In the genomic region with DNA sequence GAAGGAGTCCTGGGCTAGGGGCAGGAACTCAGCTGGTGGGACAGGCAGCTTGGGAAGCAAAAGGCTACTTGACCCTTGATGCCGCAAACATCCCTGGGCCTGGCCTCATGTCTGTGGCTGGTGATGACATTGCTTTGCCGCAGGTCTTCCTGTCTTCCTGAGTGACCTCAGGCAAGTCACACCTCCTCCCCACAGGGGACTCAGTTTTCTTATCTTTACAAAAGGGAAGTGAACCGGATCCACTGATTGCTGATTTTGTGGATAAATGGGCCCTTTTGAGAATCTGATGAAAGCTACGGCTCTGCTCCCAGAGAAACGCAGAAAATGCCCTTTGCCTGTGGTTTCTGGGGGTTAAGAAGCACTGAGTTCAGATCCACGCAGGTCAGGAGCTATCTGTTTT, we compare ENCODE assay signal across 1 cellular context.
A peak's percentile ranks its signal among the peaks of the same experiment; 100 is the strongest.
TF ChIP-seq lines count a peak whose summit lies in the region.

No MANE protein-coding gene starts in this region.

TF ChIP-seq in K562, 482 proteins besides CTCF, POLR2A, EP300 and RAD21 (continued from another document and continues in another):
- TF ChIP-seq, protein P1, sequence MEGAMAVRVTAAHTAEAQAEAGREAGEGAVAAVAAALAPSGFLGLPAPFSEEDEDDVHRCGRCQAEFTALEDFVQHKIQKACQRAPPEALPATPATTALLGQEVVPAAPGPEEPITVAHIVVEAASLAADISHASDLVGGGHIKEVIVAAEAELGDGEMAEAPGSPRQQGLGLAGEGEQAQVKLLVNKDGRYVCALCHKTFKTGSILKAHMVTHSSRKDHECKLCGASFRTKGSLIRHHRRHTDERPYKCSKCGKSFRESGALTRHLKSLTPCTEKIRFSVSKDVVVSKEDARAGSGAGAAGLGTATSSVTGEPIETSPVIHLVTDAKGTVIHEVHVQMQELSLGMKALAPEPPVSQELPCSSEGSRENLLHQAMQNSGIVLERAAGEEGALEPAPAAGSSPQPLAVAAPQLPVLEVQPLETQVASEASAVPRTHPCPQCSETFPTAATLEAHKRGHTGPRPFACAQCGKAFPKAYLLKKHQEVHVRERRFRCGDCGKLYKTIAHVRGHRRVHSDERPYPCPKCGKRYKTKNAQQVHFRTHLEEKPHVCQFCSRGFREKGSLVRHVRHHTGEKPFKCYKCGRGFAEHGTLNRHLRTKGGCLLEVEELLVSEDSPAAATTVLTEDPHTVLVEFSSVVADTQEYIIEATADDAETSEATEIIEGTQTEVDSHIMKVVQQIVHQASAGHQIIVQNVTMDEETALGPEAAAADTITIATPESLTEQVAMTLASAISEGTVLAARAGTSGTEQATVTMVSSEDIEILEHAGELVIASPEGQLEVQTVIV (CRISPR knock-in tag; IDR thresholded peaks at IDR 0.05; ENCODE audit: borderline replicate concordance) = no peak
- TF ChIP-seq, protein P2, sequence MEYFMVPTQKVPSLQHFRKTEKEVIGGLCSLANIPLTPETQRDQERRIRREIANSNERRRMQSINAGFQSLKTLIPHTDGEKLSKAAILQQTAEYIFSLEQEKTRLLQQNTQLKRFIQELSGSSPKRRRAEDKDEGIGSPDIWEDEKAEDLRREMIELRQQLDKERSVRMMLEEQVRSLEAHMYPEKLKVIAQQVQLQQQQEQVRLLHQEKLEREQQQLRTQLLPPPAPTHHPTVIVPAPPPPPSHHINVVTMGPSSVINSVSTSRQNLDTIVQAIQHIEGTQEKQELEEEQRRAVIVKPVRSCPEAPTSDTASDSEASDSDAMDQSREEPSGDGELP (CRISPR knock-in tag; IDR thresholded peaks at IDR 0.05; ENCODE audit: borderline replicate concordance) = peak; percentile 43; the same call in 1 of the 2 replicates
- TF ChIP-seq PCBP1 (IDR thresholded peaks at IDR 0.05; ENCODE audit: low read depth, low read length, poor library complexity, severe bottlenecking) (no peak), GATAD2B (IDR thresholded peaks at IDR 0.05; ENCODE audit: borderline replicate concordance) (no peak), TAF1 (IDR thresholded peaks at IDR 0.05; ENCODE audit: control insufficient read depth, extremely low read depth, insufficient read depth, low read length, severe bottlenecking) (no peak), YBX1 (IDR thresholded peaks at IDR 0.05) (no peak), HNRNPK (IDR thresholded peaks at IDR 0.05; ENCODE audit: low read depth, low read length, poor library complexity, severe bottlenecking) (no peak), NR4A1 (CRISPR knock-in tag; IDR thresholded peaks at IDR 0.05) (no peak), NR4A1 (tag; IDR thresholded peaks at IDR 0.05) (no peak), CBX5 (IDR thresholded peaks at IDR 0.05; ENCODE audit: borderline replicate concordance, low read depth) (no peak), CHD1 (IDR thresholded peaks at IDR 0.05; ENCODE audit: low read length) (no peak), CCNT2 (IDR thresholded peaks at IDR 0.05; ENCODE audit: borderline replicate concordance, extremely low read depth, insufficient read length, low read depth, low read length) (no peak), MEF2D (tag; conservative IDR thresholded peaks at IDR 0.05; ENCODE audit: low read depth) (0 out of 2 replicates have a peak, but pooled peaks have one; percentile 42), ELF1 (tag; IDR thresholded peaks at IDR 0.05) (peak; percentile 59), SAP30 (IDR thresholded peaks at IDR 0.05; ENCODE audit: borderline replicate concordance, insufficient read depth, low read depth, low read length, poor library complexity, severe bottlenecking) (no peak), ZKSCAN8 (CRISPR knock-in tag; IDR thresholded peaks at IDR 0.05) (no peak), RCOR1 (IDR thresholded peaks at IDR 0.05; ENCODE audit: borderline replicate concordance in 1 of 2, low read depth in 2 of 2, low read length in 2 of 2) (peak in 1 of 2 experiments; percentile 97; a peak in 2 of 4 replicates), HNRNPUL1 (IDR thresholded peaks at IDR 0.05; ENCODE audit: low read length) (no peak), ZNF263 (CRISPR knock-in tag; IDR thresholded peaks at IDR 0.05; ENCODE audit: borderline replicate concordance) (no peak), STAG1 (CRISPR knock-in tag; IDR thresholded peaks at IDR 0.05; ENCODE audit: borderline replicate concordance) (no peak), TCF3 (CRISPR knock-in tag; IDR thresholded peaks at IDR 0.05) (peak; percentile 22; the same call in 1 of the 2 replicates), CBX1 (IDR thresholded peaks at IDR 0.05; ENCODE audit: low read depth) (no peak), ZNF408 (CRISPR knock-in tag; IDR thresholded peaks at IDR 0.05; ENCODE audit: low read depth) (no peak), ASH1L (IDR thresholded peaks at IDR 0.05; ENCODE audit: borderline replicate concordance, low read depth, partially characterized antibody) (no peak), BCOR (IDR thresholded peaks at IDR 0.05) (no peak), BRF1 (IDR thresholded peaks at IDR 0.05; ENCODE audit: borderline replicate concordance, extremely low read depth, insufficient read length) (no peak), ZNF79 (CRISPR knock-in tag; IDR thresholded peaks at IDR 0.05; ENCODE audit: low read depth) (no peak), ZNF561 (CRISPR knock-in tag; conservative IDR thresholded peaks at IDR 0.05) (no peak), NFE2L1 (tag; IDR thresholded peaks at IDR 0.05; ENCODE audit: borderline replicate concordance, low read depth) (no peak), ZNF436 (CRISPR knock-in tag; IDR thresholded peaks at IDR 0.05) (no peak), NRF1 (conservative IDR thresholded peaks at IDR 0.05 in 1 of 2, IDR thresholded peaks at IDR 0.05 in 1 of 2) (no peak), PCBP2 (IDR thresholded peaks at IDR 0.05; ENCODE audit: low read depth, low read length, poor library complexity, severe bottlenecking) (no peak)
- TF ChIP-seq, protein P3, sequence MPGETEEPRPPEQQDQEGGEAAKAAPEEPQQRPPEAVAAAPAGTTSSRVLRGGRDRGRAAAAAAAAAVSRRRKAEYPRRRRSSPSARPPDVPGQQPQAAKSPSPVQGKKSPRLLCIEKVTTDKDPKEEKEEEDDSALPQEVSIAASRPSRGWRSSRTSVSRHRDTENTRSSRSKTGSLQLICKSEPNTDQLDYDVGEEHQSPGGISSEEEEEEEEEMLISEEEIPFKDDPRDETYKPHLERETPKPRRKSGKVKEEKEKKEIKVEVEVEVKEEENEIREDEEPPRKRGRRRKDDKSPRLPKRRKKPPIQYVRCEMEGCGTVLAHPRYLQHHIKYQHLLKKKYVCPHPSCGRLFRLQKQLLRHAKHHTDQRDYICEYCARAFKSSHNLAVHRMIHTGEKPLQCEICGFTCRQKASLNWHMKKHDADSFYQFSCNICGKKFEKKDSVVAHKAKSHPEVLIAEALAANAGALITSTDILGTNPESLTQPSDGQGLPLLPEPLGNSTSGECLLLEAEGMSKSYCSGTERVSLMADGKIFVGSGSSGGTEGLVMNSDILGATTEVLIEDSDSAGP (CRISPR knock-in tag; IDR thresholded peaks at IDR 0.05) = no peak
- TF ChIP-seq, protein P4, sequence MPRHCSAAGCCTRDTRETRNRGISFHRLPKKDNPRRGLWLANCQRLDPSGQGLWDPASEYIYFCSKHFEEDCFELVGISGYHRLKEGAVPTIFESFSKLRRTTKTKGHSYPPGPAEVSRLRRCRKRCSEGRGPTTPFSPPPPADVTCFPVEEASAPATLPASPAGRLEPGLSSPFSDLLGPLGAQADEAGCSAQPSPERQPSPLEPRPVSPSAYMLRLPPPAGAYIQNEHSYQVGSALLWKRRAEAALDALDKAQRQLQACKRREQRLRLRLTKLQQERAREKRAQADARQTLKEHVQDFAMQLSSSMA (CRISPR knock-in tag; IDR thresholded peaks at IDR 0.05) = 0 out of 2 replicates have a peak, but pooled peaks have one; percentile 15
- TF ChIP-seq, protein P5, sequence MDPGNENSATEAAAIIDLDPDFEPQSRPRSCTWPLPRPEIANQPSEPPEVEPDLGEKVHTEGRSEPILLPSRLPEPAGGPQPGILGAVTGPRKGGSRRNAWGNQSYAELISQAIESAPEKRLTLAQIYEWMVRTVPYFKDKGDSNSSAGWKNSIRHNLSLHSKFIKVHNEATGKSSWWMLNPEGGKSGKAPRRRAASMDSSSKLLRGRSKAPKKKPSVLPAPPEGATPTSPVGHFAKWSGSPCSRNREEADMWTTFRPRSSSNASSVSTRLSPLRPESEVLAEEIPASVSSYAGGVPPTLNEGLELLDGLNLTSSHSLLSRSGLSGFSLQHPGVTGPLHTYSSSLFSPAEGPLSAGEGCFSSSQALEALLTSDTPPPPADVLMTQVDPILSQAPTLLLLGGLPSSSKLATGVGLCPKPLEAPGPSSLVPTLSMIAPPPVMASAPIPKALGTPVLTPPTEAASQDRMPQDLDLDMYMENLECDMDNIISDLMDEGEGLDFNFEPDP (CRISPR knock-in tag; IDR thresholded peaks at IDR 0.05) = no peak
- TF ChIP-seq, protein P6, sequence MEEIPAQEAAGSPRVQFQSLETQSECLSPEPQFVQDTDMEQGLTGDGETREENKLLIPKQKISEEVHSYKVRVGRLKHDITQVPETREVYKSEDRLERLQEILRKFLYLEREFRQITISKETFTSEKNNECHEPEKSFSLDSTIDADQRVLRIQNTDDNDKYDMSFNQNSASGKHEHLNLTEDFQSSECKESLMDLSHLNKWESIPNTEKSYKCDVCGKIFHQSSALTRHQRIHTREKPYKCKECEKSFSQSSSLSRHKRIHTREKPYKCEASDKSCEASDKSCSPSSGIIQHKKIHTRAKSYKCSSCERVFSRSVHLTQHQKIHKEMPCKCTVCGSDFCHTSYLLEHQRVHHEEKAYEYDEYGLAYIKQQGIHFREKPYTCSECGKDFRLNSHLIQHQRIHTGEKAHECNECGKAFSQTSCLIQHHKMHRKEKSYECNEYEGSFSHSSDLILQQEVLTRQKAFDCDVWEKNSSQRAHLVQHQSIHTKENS (CRISPR knock-in tag; IDR thresholded peaks at IDR 0.05) = no peak
- TF ChIP-seq, protein P7, sequence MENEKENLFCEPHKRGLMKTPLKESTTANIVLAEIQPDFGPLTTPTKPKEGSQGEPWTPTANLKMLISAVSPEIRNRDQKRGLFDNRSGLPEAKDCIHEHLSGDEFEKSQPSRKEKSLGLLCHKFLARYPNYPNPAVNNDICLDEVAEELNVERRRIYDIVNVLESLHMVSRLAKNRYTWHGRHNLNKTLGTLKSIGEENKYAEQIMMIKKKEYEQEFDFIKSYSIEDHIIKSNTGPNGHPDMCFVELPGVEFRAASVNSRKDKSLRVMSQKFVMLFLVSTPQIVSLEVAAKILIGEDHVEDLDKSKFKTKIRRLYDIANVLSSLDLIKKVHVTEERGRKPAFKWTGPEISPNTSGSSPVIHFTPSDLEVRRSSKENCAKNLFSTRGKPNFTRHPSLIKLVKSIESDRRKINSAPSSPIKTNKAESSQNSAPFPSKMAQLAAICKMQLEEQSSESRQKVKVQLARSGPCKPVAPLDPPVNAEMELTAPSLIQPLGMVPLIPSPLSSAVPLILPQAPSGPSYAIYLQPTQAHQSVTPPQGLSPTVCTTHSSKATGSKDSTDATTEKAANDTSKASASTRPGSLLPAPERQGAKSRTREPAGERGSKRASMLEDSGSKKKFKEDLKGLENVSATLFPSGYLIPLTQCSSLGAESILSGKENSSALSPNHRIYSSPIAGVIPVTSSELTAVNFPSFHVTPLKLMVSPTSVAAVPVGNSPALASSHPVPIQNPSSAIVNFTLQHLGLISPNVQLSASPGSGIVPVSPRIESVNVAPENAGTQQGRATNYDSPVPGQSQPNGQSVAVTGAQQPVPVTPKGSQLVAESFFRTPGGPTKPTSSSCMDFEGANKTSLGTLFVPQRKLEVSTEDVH (IDR thresholded peaks at IDR 0.05; ENCODE audit: low read depth, partially characterized antibody) = no peak
- TF ChIP-seq, protein P8, sequence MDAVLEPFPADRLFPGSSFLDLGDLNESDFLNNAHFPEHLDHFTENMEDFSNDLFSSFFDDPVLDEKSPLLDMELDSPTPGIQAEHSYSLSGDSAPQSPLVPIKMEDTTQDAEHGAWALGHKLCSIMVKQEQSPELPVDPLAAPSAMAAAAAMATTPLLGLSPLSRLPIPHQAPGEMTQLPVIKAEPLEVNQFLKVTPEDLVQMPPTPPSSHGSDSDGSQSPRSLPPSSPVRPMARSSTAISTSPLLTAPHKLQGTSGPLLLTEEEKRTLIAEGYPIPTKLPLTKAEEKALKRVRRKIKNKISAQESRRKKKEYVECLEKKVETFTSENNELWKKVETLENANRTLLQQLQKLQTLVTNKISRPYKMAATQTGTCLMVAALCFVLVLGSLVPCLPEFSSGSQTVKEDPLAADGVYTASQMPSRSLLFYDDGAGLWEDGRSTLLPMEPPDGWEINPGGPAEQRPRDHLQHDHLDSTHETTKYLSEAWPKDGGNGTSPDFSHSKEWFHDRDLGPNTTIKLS (IDR thresholded peaks at IDR 0.05; ENCODE audit: borderline replicate concordance, low read depth) = no peak
- TF ChIP-seq, protein P9, sequence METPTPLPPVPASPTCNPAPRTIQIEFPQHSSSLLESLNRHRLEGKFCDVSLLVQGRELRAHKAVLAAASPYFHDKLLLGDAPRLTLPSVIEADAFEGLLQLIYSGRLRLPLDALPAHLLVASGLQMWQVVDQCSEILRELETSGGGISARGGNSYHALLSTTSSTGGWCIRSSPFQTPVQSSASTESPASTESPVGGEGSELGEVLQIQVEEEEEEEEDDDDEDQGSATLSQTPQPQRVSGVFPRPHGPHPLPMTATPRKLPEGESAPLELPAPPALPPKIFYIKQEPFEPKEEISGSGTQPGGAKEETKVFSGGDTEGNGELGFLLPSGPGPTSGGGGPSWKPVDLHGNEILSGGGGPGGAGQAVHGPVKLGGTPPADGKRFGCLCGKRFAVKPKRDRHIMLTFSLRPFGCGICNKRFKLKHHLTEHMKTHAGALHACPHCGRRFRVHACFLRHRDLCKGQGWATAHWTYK (CRISPR knock-in tag; IDR thresholded peaks at IDR 0.05) = no peak
- TF ChIP-seq, protein P10, sequence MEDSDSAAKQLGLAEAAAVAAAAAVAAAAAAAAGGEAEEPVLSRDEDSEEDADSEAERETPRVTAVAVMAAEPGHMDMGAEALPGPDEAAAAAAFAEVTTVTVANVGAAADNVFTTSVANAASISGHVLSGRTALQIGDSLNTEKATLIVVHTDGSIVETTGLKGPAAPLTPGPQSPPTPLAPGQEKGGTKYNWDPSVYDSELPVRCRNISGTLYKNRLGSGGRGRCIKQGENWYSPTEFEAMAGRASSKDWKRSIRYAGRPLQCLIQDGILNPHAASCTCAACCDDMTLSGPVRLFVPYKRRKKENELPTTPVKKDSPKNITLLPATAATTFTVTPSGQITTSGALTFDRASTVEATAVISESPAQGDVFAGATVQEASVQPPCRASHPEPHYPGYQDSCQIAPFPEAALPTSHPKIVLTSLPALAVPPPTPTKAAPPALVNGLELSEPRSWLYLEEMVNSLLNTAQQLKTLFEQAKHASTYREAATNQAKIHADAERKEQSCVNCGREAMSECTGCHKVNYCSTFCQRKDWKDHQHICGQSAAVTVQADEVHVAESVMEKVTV (CRISPR knock-in tag; IDR thresholded peaks at IDR 0.05) = no peak
